In the genomic region with DNA sequence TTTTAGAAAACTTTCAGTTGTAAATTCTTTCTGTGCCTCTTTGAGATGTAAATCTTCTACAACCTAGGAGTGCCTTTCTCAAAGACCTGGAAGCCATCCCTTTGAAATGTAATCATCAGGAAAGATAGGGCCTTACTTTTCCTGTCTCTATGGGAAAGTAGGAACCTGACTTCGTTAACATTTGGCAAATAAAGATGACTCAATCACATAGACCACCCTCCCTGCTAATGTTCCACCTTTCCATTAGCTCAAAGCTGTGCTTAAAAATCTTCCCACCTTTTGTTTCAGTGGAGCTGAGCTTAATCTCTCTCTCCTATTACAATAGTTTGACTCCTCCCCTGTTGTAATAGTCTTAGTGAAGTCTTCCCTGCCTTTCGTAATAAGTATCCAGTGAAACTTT, we compare ENCODE assay signal across 28 cellular contexts.
"Had no signal": no experiment of that assay in that cellular context is flagged by ENCODE, and none has a peak within 500 bp of the region (broad histone marks: within the 10 kb centered on the region; RNA-seq: fewer than 3 reads in every experiment).

No MANE protein-coding gene starts in this region.

- H3K27me3 Mint-ChIP-seq: activated CD4-positive, alpha-beta memory T cell treated with anti-CD3 and anti-CD28 coated beads for 36 hours; activated CD4-positive, alpha-beta T cell treated with anti-CD3 and anti-CD28 coated beads, Interleukin-2, amount 10 ng/mL, durations not matched to agents 24 days and 14 days; activated naive CD8-positive, alpha-beta T cell treated with anti-CD3 and anti-CD28 coated beads, Interleukin-2, amount 50 U/mL, for 24 hours; dendritic cell treated with granulocyte-macrophage colony-stimulating factor and Interleukin-4, amounts not matched to agents 40 ng/mL and 50 ng/mL, for 4 days had no signal

- H3K27ac ChIP-seq: esophagus muscularis mucosa, foreskin keratinocyte, left ventricle myocardium inferior, ovary, prostate gland, skin epidermis, testis, transverse colon, WERI-Rb-1 had no signal

- H3K36me3 Mint-ChIP-seq: activated CD4-positive, alpha-beta memory T cell treated with anti-CD3 and anti-CD28 coated beads for 36 hours; activated naive CD4-positive, alpha-beta T cell treated with anti-CD3 and anti-CD28 coated beads, Interleukin-2, amount 50 U/mL, for 24 hours had no signal

- H3K36me3 ChIP-seq: esophagus muscularis mucosa, left ventricle myocardium inferior, ovary, prostate gland, transverse colon, WERI-Rb-1 had no signal

- H3K4me1 Mint-ChIP-seq: activated CD4-positive, alpha-beta T cell treated with anti-CD3 and anti-CD28 coated beads, Interleukin-2, amount 10 ng/mL, durations not matched to agents 24 days and 14 days; activated naive CD4-positive, alpha-beta T cell treated with anti-CD3 and anti-CD28 coated beads, Interleukin-2, amount 50 U/mL, for 24 hours; activated naive CD8-positive, alpha-beta T cell treated with anti-CD3 and anti-CD28 coated beads, Interleukin-2, amount 50 U/mL, for 24 hours; activated T-helper 17 cell treated with anti-CD3 and anti-CD28 coated beads, Interleukin-2, amount 50 U/mL, for 72 hours; nephron had no signal

- H3K9me3 ChIP-seq: esophagus muscularis mucosa, left ventricle myocardium inferior, ovary, prostate gland, testis, transverse colon had no signal

- H3K9me3 Mint-ChIP-seq: activated CD4-positive, alpha-beta memory T cell treated with anti-CD3 and anti-CD28 coated beads for 36 hours; activated CD4-positive, alpha-beta T cell treated with anti-CD3 and anti-CD28 coated beads, Interleukin-2, amount 10 ng/mL, durations not matched to agents 24 days and 14 days; activated naive CD8-positive, alpha-beta T cell treated with anti-CD3 and anti-CD28 coated beads, Interleukin-2, amount 50 U/mL, for 24 hours; dendritic cell treated with granulocyte-macrophage colony-stimulating factor and Interleukin-4, amounts not matched to agents 40 ng/mL and 50 ng/mL, for 4 days; T-helper 1 cell treated with Interleukin-12 subunit alpha and Interleukin-12 subunit beta and Interleukin-4 antibody, amounts not matched to agents 30 μg/mL and 1 μg/mL, for 36 hours had no signal

- H3K4me3 Mint-ChIP-seq: activated CD4-positive, alpha-beta memory T cell treated with anti-CD3 and anti-CD28 coated beads for 36 hours; activated CD4-positive, alpha-beta T cell treated with anti-CD3 and anti-CD28 coated beads, Interleukin-2, amount 10 ng/mL, durations not matched to agents 24 days and 14 days; activated naive CD4-positive, alpha-beta T cell treated with anti-CD3 and anti-CD28 coated beads, Interleukin-2, amount 50 U/mL, for 24 hours; activated naive CD8-positive, alpha-beta T cell treated with anti-CD3 and anti-CD28 coated beads, Interleukin-2, amount 50 U/mL, for 24 hours; activated T-cell treated with anti-CD3 and anti-CD28 coated beads, Interleukin-2, amount 50 U/mL, for 4 hours; activated T-helper 17 cell treated with anti-CD3 and anti-CD28 coated beads, Interleukin-2, amount 50 U/mL, for 72 hours; dendritic cell treated with granulocyte-macrophage colony-stimulating factor and Interleukin-4, amounts not matched to agents 40 ng/mL and 50 ng/mL, for 4 days; nephron; T-helper 1 cell treated with Interleukin-12 subunit alpha and Interleukin-12 subunit beta and Interleukin-4 antibody, amounts not matched to agents 30 μg/mL and 1 μg/mL, for 36 hours had no signal

- H3K27ac Mint-ChIP-seq: activated CD4-positive, alpha-beta memory T cell treated with anti-CD3 and anti-CD28 coated beads for 36 hours; activated CD4-positive, alpha-beta T cell treated with anti-CD3 and anti-CD28 coated beads, Interleukin-2, amount 10 ng/mL, durations not matched to agents 24 days and 14 days; activated naive CD4-positive, alpha-beta T cell treated with anti-CD3 and anti-CD28 coated beads, Interleukin-2, amount 50 U/mL, for 24 hours; activated naive CD8-positive, alpha-beta T cell treated with anti-CD3 and anti-CD28 coated beads, Interleukin-2, amount 50 U/mL, for 24 hours; activated T-helper 17 cell treated with anti-CD3 and anti-CD28 coated beads, Interleukin-2, amount 50 U/mL, for 72 hours; dendritic cell treated with granulocyte-macrophage colony-stimulating factor and Interleukin-4, amounts not matched to agents 40 ng/mL and 50 ng/mL, for 4 days; nephron; T-helper 1 cell treated with Interleukin-12 subunit alpha and Interleukin-12 subunit beta and Interleukin-4 antibody, amounts not matched to agents 30 μg/mL and 1 μg/mL, for 36 hours had no signal

- H3K27me3 ChIP-seq: esophagus muscularis mucosa, foreskin keratinocyte, ovary, testis, transverse colon had no signal

- H3K4me1 ChIP-seq: esophagus muscularis mucosa, foreskin keratinocyte, left ventricle myocardium inferior, prostate gland, testis, transverse colon had no signal

- DNase-seq: activated CD4-positive, alpha-beta memory T cell treated with anti-CD3 and anti-CD28 coated beads for 36 hours; activated CD4-positive, alpha-beta T cell treated with anti-CD3 and anti-CD28 coated beads, Interleukin-2, amount 10 ng/mL, durations not matched to agents 24 days and 14 days; activated CD4-positive, CD25-positive, alpha-beta regulatory T cell treated with anti-CD3 and anti-CD28 coated beads, Interleukin-2, amount 50 U/mL, for 72 hours; activated CD8-positive, alpha-beta memory T cell treated with anti-CD3 and anti-CD28 coated beads, Interleukin-2, amount 50 U/mL, for 48 hours; activated naive CD8-positive, alpha-beta T cell treated with anti-CD3 and anti-CD28 coated beads, Interleukin-2, amount 50 U/mL, for 24 hours; activated T-cell treated with anti-CD3 and anti-CD28 coated beads, Interleukin-2, amount 50 U/mL, for 4 hours; amygdala; caudate nucleus; foreskin keratinocyte; islet precursor cell; left ventricle myocardium inferior; ovary; retina; stimulated activated CD4-positive, alpha-beta T cell treated with anti-CD3 and anti-CD28 coated beads, Interleukin-12 subunit alpha, Interleukin-12 subunit beta, amount 100 ng/mL, for 4 hours; stimulated activated CD4-positive, alpha-beta T cell treated with anti-CD3 and anti-CD28 coated beads, Interleukin-4, amount 100 ng/mL, for 1 hour; stimulated activated naive CD8-positive, alpha-beta T cell treated with anti-CD3 and anti-CD28 coated beads, Interleukin-15, Interleukin-2, amounts not matched to agents 100 U/mL and 50 U/mL, for 24 hours; T-helper 9 cell; testis; transverse colon; WERI-Rb-1 had no signal

- H3K4me3 ChIP-seq: esophagus muscularis mucosa, left ventricle myocardium inferior, ovary, prostate gland, skin epidermis, testis, transverse colon had no signal
